ENCODE assay signal across 8 cellular contexts in the genomic region with DNA sequence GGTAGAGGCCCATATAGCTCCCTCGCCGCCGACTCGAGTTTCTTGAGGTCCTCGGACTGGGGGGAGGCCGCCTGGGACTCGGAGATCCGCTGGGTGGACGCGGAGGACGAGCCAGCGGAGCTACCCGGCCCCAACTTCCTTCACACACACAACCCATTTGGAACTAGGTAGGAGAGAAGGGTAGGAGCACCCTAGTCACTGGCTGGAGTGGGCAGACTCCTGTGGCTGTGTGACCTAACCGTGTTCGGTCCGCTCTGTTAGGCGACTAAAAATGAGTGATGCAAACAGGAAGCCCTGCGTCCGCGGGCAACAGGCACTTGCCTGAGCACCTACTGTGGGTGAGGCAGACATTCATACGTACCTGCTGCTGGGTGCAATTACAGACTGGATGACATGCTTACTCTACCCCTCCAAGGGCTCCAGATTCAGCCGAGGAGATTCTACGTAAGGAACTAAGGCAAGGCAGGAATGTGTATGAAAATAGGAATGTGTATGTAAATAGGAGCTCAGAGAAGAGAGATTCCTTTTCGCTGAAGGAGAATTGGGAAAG. TPM values are rescaled to one million over a fixed set of nuclear protein-coding genes. Genes with fewer than 3 reads are reported as not detected.
DNase-seq lines count a peak whose midpoint lies in the region; ATAC-seq and TF ChIP-seq lines count a peak whose summit lies in the region.

No MANE protein-coding gene starts in this region.

- peak overlapping the region; percentile 95 for H3K27ac Mint-ChIP-seq in activated CD4-positive, alpha-beta T cell treated with anti-CD3 and anti-CD28 coated beads, Interleukin-2, amount 10 ng/mL, durations not matched to agents 24 days and 14 days
- H3K27ac Mint-ChIP-seq in effector memory CD8-positive, alpha-beta T cell = peak overlapping the region; percentile 97
- peak overlapping the region; percentile 98 to 99 for H3K27ac Mint-ChIP-seq in natural killer cell

- no peaks in the 10 kb centered on the region for H3K9me3 Mint-ChIP-seq in activated CD4-positive, alpha-beta T cell treated with anti-CD3 and anti-CD28 coated beads, Interleukin-2, amount 10 ng/mL, durations not matched to agents 24 days and 14 days
- no peaks in the 10 kb centered on the region for H3K9me3 Mint-ChIP-seq in effector memory CD8-positive, alpha-beta T cell
- no peaks in the 10 kb centered on the region for H3K9me3 Mint-ChIP-seq in natural killer cell

- no peak for ATAC-seq in effector memory CD8-positive, alpha-beta T cell (replicated peaks)
- ATAC-seq in natural killer cell = no peak
- no peak for ATAC-seq in GM21737 (IDR thresholded peaks at IDR 0.05; ENCODE audit: unreplicated experiment)

- no peaks in the 10 kb centered on the region for H3K9me3 ChIP-seq in tibial artery

- H3K4me1 ChIP-seq in tibial artery = peaks cover 0 to 18% (median 11%) of the 10 kb centered on the region in 4 donors

- H3K27me3 ChIP-seq in tibial artery = no peaks in the 10 kb centered on the region

- DNase-seq in NCI-H1436 (lab: John Stamatoyannopoulos, UW) (peak; percentile 1), NCI-H1436 treated with DMSO at 0.1 percent for 48 hours (lab: John Stamatoyannopoulos, UW) (no peak), MV-4-11 (lab: John Stamatoyannopoulos, UW) (peak; percentile 53), natural killer cell (no peak), tibial artery (peak; percentile 44 to 81)
- peak; percentile 89 for DNase-seq in activated CD4-positive, alpha-beta T cell treated with anti-CD3 and anti-CD28 coated beads, Interleukin-2, amount 10 ng/mL, durations not matched to agents 24 days and 14 days
- peak in 2 of 3 experiments; percentile 41 to 44 for DNase-seq in effector memory CD8-positive, alpha-beta T cell

- peak overlapping the region; percentile 72 to 88 for H3K4me3 ChIP-seq in tibial artery

- H3K27ac ChIP-seq in tibial artery = peak overlapping the region; percentile 89 to 96

- H3K36me3 Mint-ChIP-seq in activated CD4-positive, alpha-beta T cell treated with anti-CD3 and anti-CD28 coated beads, Interleukin-2, amount 10 ng/mL, durations not matched to agents 24 days and 14 days (ENCODE audit: low read depth) = peaks cover 2% of the 10 kb centered on the region
- peaks cover 42% of the 10 kb centered on the region for H3K36me3 Mint-ChIP-seq in effector memory CD8-positive, alpha-beta T cell (ENCODE audit: insufficient read depth)
- no peaks in the 10 kb centered on the region for H3K36me3 Mint-ChIP-seq in natural killer cell

- H3K36me3 ChIP-seq in tibial artery = no peaks in the 10 kb centered on the region

- intact Hi-C loops in activated CD4-positive, alpha-beta T cell treated with anti-CD3 and anti-CD28 coated beads, Interleukin-2, amount 10 ng/mL, durations not matched to agents 24 days and 14 days (cut with micrococcal nuclease) = loop anchor here (10.0 kb wide), 1 partner anchor 1461 kb away; a partner anchor contains a TSS
- intact Hi-C loops in natural killer cell (cut with micrococcal nuclease) (loop anchor here (10.0 kb wide), 2 partner anchors 671 to 841 kb away; a partner anchor contains a TSS), tibial artery (cut with DNase I; ENCODE audit: low total_unique reads) (loop anchor here (5.0 kb wide), 2 partner anchors 89 to 116 kb away; a partner anchor contains a TSS)

- H3K4me1 Mint-ChIP-seq in activated CD4-positive, alpha-beta T cell treated with anti-CD3 and anti-CD28 coated beads, Interleukin-2, amount 10 ng/mL, durations not matched to agents 24 days and 14 days = peaks cover 20% of the 10 kb centered on the region
- peaks cover 19 to 25% of the 10 kb centered on the region in 2 donors for H3K4me1 Mint-ChIP-seq in effector memory CD8-positive, alpha-beta T cell (ENCODE audit: low read depth in 2 of 2)
- peaks cover 29 to 35% of the 10 kb centered on the region in 2 donors for H3K4me1 Mint-ChIP-seq in natural killer cell

- TF ChIP-seq CTCF in natural killer cell (IDR thresholded peaks at IDR 0.05) (no peak), tibial artery (IDR thresholded peaks at IDR 0.05) (no peak)

- peak overlapping the region; percentile 96 for H3K4me3 Mint-ChIP-seq in activated CD4-positive, alpha-beta T cell treated with anti-CD3 and anti-CD28 coated beads, Interleukin-2, amount 10 ng/mL, durations not matched to agents 24 days and 14 days
- H3K4me3 Mint-ChIP-seq in effector memory CD8-positive, alpha-beta T cell = peak overlapping the region; percentile 99
- peak overlapping the region; percentile 92 for H3K4me3 Mint-ChIP-seq in natural killer cell

- no peaks in the 10 kb centered on the region for H3K27me3 Mint-ChIP-seq in activated CD4-positive, alpha-beta T cell treated with anti-CD3 and anti-CD28 coated beads, Interleukin-2, amount 10 ng/mL, durations not matched to agents 24 days and 14 days
- no peaks in the 10 kb centered on the region for H3K27me3 Mint-ChIP-seq in effector memory CD8-positive, alpha-beta T cell
- H3K27me3 Mint-ChIP-seq in natural killer cell (ENCODE audit: low read depth in 2 of 2) = no peaks in the 10 kb centered on the region

RNA-seq across cellular contexts. Expression of a gene that starts 4.6 kb away (rescaled TPM):
- 92.2 and 102 TPM in 2 replicates for total RNA-seq in activated CD4-positive, alpha-beta T cell treated with anti-CD3 and anti-CD28 coated beads, Interleukin-2, amount 10 ng/mL, durations not matched to agents 24 days and 14 days
- 100 to 1,000 TPM; 135 to 175 (median 137) TPM for total RNA-seq in natural killer cell

Comparison
In these comparisons a context has a peak if more than half of its experiments do, and no peak if none do; other contexts are left out.
1. DNase-seq: peak in NCI-H1436 (single experiment), MV-4-11 (single experiment), activated CD4-positive, alpha-beta T cell treated with anti-CD3 and anti-CD28 coated beads, Interleukin-2, amount 10 ng/mL, durations not matched to agents 24 days and 14 days (single experiment), effector memory CD8-positive, alpha-beta T cell (2 of 3) and tibial artery (2 of 2); none in NCI-H1436 treated with DMSO at 0.1 percent for 48 hours (single experiment) and natural killer cell (single experiment).
2. Peak in every context shown above with its lines, with median percentiles within 50 percentile points of each other: H3K27ac Mint-ChIP-seq and H3K4me3 Mint-ChIP-seq.